ENCODE assay signal across 34 cellular contexts in the genomic region with DNA sequence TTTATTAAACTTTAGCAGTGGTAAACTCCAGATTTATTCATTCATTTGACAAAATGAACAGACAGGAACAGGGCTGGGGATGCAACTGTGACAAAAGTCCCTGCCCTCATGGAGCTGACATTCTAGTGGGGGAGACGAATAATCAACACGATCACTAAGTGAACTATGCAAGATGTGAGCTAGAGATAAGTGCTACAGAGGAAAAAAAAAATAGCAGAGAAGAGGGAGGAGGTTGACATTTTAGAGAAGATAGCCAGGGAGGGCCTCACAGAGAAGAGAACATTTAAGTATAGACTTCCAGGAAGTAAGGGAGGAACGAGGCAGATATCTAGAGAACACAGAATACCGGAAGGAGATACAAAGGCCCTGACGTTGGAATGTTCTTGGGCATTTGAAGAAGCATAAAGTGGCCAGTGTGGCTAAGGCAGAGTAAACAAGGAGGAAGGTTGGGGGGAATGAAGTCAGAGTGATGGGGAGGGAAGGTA.
"Had no signal": no experiment of that assay in that cellular context is flagged by ENCODE, and none has a peak within 500 bp of the region (broad histone marks: within the 10 kb centered on the region; RNA-seq: fewer than 3 reads in every experiment).

No MANE protein-coding gene starts in this region.

- H3K4me1 ChIP-seq: foreskin keratinocyte, heart left ventricle, parathyroid adenoma, psoas muscle, vagina had no signal

- H3K27me3 Mint-ChIP-seq: activated naive CD4-positive, alpha-beta T cell treated with anti-CD3 and anti-CD28 coated beads, Interleukin-2, amount 10 ng/mL, durations not matched to agents 7 days and 5 days; effector memory CD8-positive, alpha-beta T cell; naive B cell; stimulated activated memory B cell treated with anti-CD40 and anti-IgM and Interleukin-4, amounts not matched to agents 10 μg/mL and 1 μg/mL and 100 μg/mL, for 72 hours; stimulated activated naive CD8-positive, alpha-beta T cell treated with anti-CD3 and anti-CD28 coated beads, Interleukin-15, amount 100 ng/mL, for 72 hours; type B pancreatic cell had no signal

- H3K36me3 ChIP-seq: brain microvascular endothelial cell, vagina had no signal

- H3K27ac Mint-ChIP-seq: activated naive CD4-positive, alpha-beta T cell treated with anti-CD3 and anti-CD28 coated beads, Interleukin-2, amount 10 ng/mL, durations not matched to agents 7 days and 5 days; activated T-cell treated with anti-CD3 and anti-CD28 coated beads, Interleukin-2, amount 50 U/mL, for 72 hours; effector memory CD8-positive, alpha-beta T cell; immature natural killer cell; mesothelial cell of epicardium; stimulated activated memory B cell treated with anti-CD40 and anti-IgM and Interleukin-4, amounts not matched to agents 10 μg/mL and 1 μg/mL and 100 μg/mL, for 72 hours; stimulated activated naive CD8-positive, alpha-beta T cell treated with anti-CD3 and anti-CD28 coated beads, Interleukin-15, amount 100 ng/mL, for 72 hours; type B pancreatic cell had no signal

- DNase-seq: activated CD4-positive, alpha-beta T cell treated with anti-CD3 and anti-CD28 coated beads for 4 hours; activated CD4-positive, alpha-beta T cell treated with anti-CD3 and anti-CD28 coated beads, Interleukin-2, amount 50 U/mL, for 4 hours; activated CD4-positive, CD25-positive, alpha-beta regulatory T cell; activated effector memory CD4-positive, alpha-beta T cell treated with anti-CD3 and anti-CD28 coated beads, Interleukin-2, amount 50 U/mL, for 16 hours; activated naive CD4-positive, alpha-beta T cell treated with anti-CD3 and anti-CD28 coated beads, Interleukin-2, amount 10 ng/mL, durations not matched to agents 7 days and 5 days; activated T-cell treated with anti-CD3 and anti-CD28 coated beads for 4 hours; activated T-cell treated with anti-CD3 and anti-CD28 coated beads, Interleukin-2, amount 50 U/mL, for 72 hours; amniotic stem cell; brain microvascular endothelial cell; effector memory CD8-positive, alpha-beta T cell; foreskin keratinocyte; heart left ventricle; hypothalamus; immature natural killer cell; kidney; naive B cell; nucleus accumbens; psoas muscle; stimulated activated CD4-positive, alpha-beta T cell treated with anti-CD3 and anti-CD28 coated beads, Interleukin-1b, Interleukin-23, amount 100 ng/mL, for 48 hours; stimulated activated CD4-positive, alpha-beta T cell treated with anti-CD3 and anti-CD28 coated beads, Interleukin-4, amount 100 ng/mL, for 4 hours; stimulated activated CD8-positive, alpha-beta memory T cell treated with anti-CD3 and anti-CD28 coated beads, Interleukin-4, amount 100 ng/mL, for 48 hours; stimulated activated naive CD8-positive, alpha-beta T cell treated with anti-CD3 and anti-CD28 coated beads, Interleukin-15, amount 100 ng/mL, for 72 hours; substantia nigra; T-helper 1 cell; T-helper 9 cell had no signal

- H3K9me3 ChIP-seq: heart left ventricle, psoas muscle, vagina had no signal

- H3K4me3 ChIP-seq: coronary artery, heart left ventricle, psoas muscle, smooth muscle cell, vagina had no signal

- H3K4me3 Mint-ChIP-seq: activated naive CD4-positive, alpha-beta T cell treated with anti-CD3 and anti-CD28 coated beads, Interleukin-2, amount 10 ng/mL, durations not matched to agents 7 days and 5 days; activated T-cell treated with anti-CD3 and anti-CD28 coated beads, Interleukin-2, amount 50 U/mL, for 72 hours; effector memory CD8-positive, alpha-beta T cell; immature natural killer cell; mesothelial cell of epicardium; neural crest cell; stimulated activated memory B cell treated with anti-CD40 and anti-IgM and Interleukin-4, amounts not matched to agents 10 μg/mL and 1 μg/mL and 100 μg/mL, for 72 hours; stimulated activated naive CD8-positive, alpha-beta T cell treated with anti-CD3 and anti-CD28 coated beads, Interleukin-15, amount 100 ng/mL, for 72 hours; type B pancreatic cell had no signal

- H3K36me3 Mint-ChIP-seq: naive B cell, type B pancreatic cell had no signal

- H3K27me3 ChIP-seq: brain microvascular endothelial cell, foreskin keratinocyte, heart left ventricle, vagina had no signal

- ATAC-seq: activated T-cell treated with anti-CD3 and anti-CD28 coated beads, Interleukin-2, amount 50 U/mL, for 72 hours; effector memory CD8-positive, alpha-beta T cell; esophagus mucosa; foreskin keratinocyte; heart left ventricle; psoas muscle; stimulated activated memory B cell treated with anti-CD40 and anti-IgM and Interleukin-4, amounts not matched to agents 10 μg/mL and 1 μg/mL and 100 μg/mL, for 72 hours; stimulated activated naive CD8-positive, alpha-beta T cell treated with anti-CD3 and anti-CD28 coated beads, Interleukin-15, amount 100 ng/mL, for 72 hours had no signal

- H3K27ac ChIP-seq: brain microvascular endothelial cell, coronary artery, foreskin keratinocyte, heart left ventricle, parathyroid adenoma, psoas muscle, vagina had no signal

- H3K9me3 Mint-ChIP-seq: activated naive CD4-positive, alpha-beta T cell treated with anti-CD3 and anti-CD28 coated beads, Interleukin-2, amount 10 ng/mL, durations not matched to agents 7 days and 5 days; activated T-cell treated with anti-CD3 and anti-CD28 coated beads, Interleukin-2, amount 50 U/mL, for 72 hours; effector memory CD8-positive, alpha-beta T cell; immature natural killer cell; naive B cell; neural crest cell; stimulated activated memory B cell treated with anti-CD40 and anti-IgM and Interleukin-4, amounts not matched to agents 10 μg/mL and 1 μg/mL and 100 μg/mL, for 72 hours; stimulated activated naive CD8-positive, alpha-beta T cell treated with anti-CD3 and anti-CD28 coated beads, Interleukin-15, amount 100 ng/mL, for 72 hours; type B pancreatic cell had no signal

- H3K4me1 Mint-ChIP-seq: immature natural killer cell; mesothelial cell of epicardium; neural crest cell; stimulated activated memory B cell treated with anti-CD40 and anti-IgM and Interleukin-4, amounts not matched to agents 10 μg/mL and 1 μg/mL and 100 μg/mL, for 72 hours; stimulated activated naive CD8-positive, alpha-beta T cell treated with anti-CD3 and anti-CD28 coated beads, Interleukin-15, amount 100 ng/mL, for 72 hours had no signal
